In genomic region chr12:65333649-65334048, GRCh38 we compare ENCODE assay signal across 30 cellular contexts. TPM values are rescaled to one million over a fixed set of nuclear protein-coding genes. Genes with fewer than 3 reads are reported as not detected.
"Had no signal": no experiment of that assay in that cellular context is flagged by ENCODE, and none has a peak within 500 bp of the region (broad histone marks: within the 10 kb centered on the region; RNA-seq: fewer than 3 reads in every experiment).

No MANE protein-coding gene starts in this region.

- ATAC-seq: activated CD4-positive, alpha-beta T cell treated with anti-CD3 and anti-CD28 coated beads for 36 hours; activated CD8-positive, alpha-beta memory T cell treated with anti-CD3 and anti-CD28 coated beads, Interleukin-2, amount 10 ng/mL, durations not matched to agents 7 days and 5 days; activated CD8-positive, alpha-beta T cell treated with anti-CD3 and anti-CD28 coated beads, Interleukin-2, amount 10 ng/mL, durations not matched to agents 7 days and 5 days; effector memory CD8-positive, alpha-beta T cell; gastroesophageal sphincter had no signal

- DNase-seq: activated CD4-positive, alpha-beta memory T cell treated with anti-CD3 and anti-CD28 coated beads for 36 hours; activated CD4-positive, alpha-beta T cell treated with anti-CD3 and anti-CD28 coated beads for 36 hours; activated CD4-positive, alpha-beta T cell treated with anti-CD3 and anti-CD28 coated beads, Interleukin-2, amount 10 ng/mL, durations not matched to agents 24 days and 14 days; activated CD4-positive, CD25-positive, alpha-beta regulatory T cell; activated CD4-positive, CD25-positive, alpha-beta regulatory T cell treated with anti-CD3 and anti-CD28 coated beads, Interleukin-2, amount 50 U/mL, for 72 hours; activated CD8-positive, alpha-beta memory T cell treated with anti-CD3 and anti-CD28 coated beads, Interleukin-2, amount 10 ng/mL, durations not matched to agents 7 days and 5 days; activated CD8-positive, alpha-beta memory T cell treated with anti-CD3 and anti-CD28 coated beads, Interleukin-2, amount 50 U/mL, for 4 hours; activated CD8-positive, alpha-beta T cell treated with anti-CD3 and anti-CD28 coated beads, Interleukin-2, amount 10 ng/mL, durations not matched to agents 7 days and 5 days; activated effector memory CD4-positive, alpha-beta T cell treated with anti-CD3 and anti-CD28 coated beads, Interleukin-2, amount 50 U/mL, for 16 hours; activated naive CD4-positive, alpha-beta T cell; activated naive CD4-positive, alpha-beta T cell treated with anti-CD3 and anti-CD28 coated beads, Interleukin-2, amount 10 ng/mL, durations not matched to agents 7 days and 5 days; activated T-cell treated with anti-CD3 and anti-CD28 coated beads, Interleukin-2, amount 50 U/mL, for 1 hour; activated T-cell treated with anti-CD3 and anti-CD28 coated beads, Interleukin-2, amount 50 U/mL, for 48 hours; amniotic stem cell; anterior cingulate cortex; brain microvascular endothelial cell; cortex of kidney; dermis blood vessel endothelial cell; effector CD4-positive, alpha-beta T cell; effector memory CD8-positive, alpha-beta T cell; erythroblast; foreskin melanocyte; T-helper 2 cell had no signal

- H3K4me1 Mint-ChIP-seq: activated CD4-positive, alpha-beta T cell treated with anti-CD3 and anti-CD28 coated beads for 36 hours; activated CD4-positive, alpha-beta T cell treated with anti-CD3 and anti-CD28 coated beads, Interleukin-2, amount 10 ng/mL, durations not matched to agents 24 days and 14 days; activated CD8-positive, alpha-beta memory T cell treated with anti-CD3 and anti-CD28 coated beads, Interleukin-2, amount 10 ng/mL, durations not matched to agents 7 days and 5 days; activated naive CD4-positive, alpha-beta T cell treated with anti-CD3 and anti-CD28 coated beads, Interleukin-2, amount 10 ng/mL, durations not matched to agents 7 days and 5 days; central memory CD8-positive, alpha-beta T cell had no signal

- H3K9me3 ChIP-seq: esophagus muscularis mucosa, gastroesophageal sphincter had no signal

- H3K27me3 ChIP-seq: brain microvascular endothelial cell, esophagus muscularis mucosa, gastroesophageal sphincter had no signal

- H3K36me3 ChIP-seq: brain microvascular endothelial cell had no signal

- H3K4me3 ChIP-seq: esophagus muscularis mucosa, gastroesophageal sphincter had no signal

- H3K9me3 Mint-ChIP-seq: activated CD4-positive, alpha-beta memory T cell treated with anti-CD3 and anti-CD28 coated beads for 36 hours; activated CD4-positive, alpha-beta T cell treated with anti-CD3 and anti-CD28 coated beads, Interleukin-2, amount 10 ng/mL, durations not matched to agents 24 days and 14 days; activated naive CD4-positive, alpha-beta T cell treated with anti-CD3 and anti-CD28 coated beads, Interleukin-2, amount 10 ng/mL, durations not matched to agents 7 days and 5 days; activated T-helper 1 cell treated with anti-CD3 and anti-CD28 coated beads, Interleukin-12 subunit alpha, Interleukin-12 subunit beta, Interleukin-2, Interleukin-4 antibody, amounts not matched to agents 30 ng/mL and 10 ng/mL and 1 ng/mL, durations not matched to agents 14 hours and 24 hours and 36 hours; activated T-helper 2 cell treated with anti-CD3 and anti-CD28 coated beads, Interferon-gamma antibody, Interleukin-2, Interleukin-4, amounts not matched to agents 10 μg/mL and 5 μg/mL and 100 μg/mL, durations not matched to agents 14 hours and 24 hours and 36 hours; central memory CD8-positive, alpha-beta T cell; effector memory CD8-positive, alpha-beta T cell had no signal

- H3K27ac Mint-ChIP-seq: activated CD4-positive, alpha-beta memory T cell treated with anti-CD3 and anti-CD28 coated beads for 36 hours; activated CD4-positive, alpha-beta T cell treated with anti-CD3 and anti-CD28 coated beads for 36 hours; activated CD4-positive, alpha-beta T cell treated with anti-CD3 and anti-CD28 coated beads, Interleukin-2, amount 10 ng/mL, durations not matched to agents 24 days and 14 days; activated CD8-positive, alpha-beta memory T cell treated with anti-CD3 and anti-CD28 coated beads, Interleukin-2, amount 10 ng/mL, durations not matched to agents 7 days and 5 days; activated CD8-positive, alpha-beta T cell treated with anti-CD3 and anti-CD28 coated beads, Interleukin-2, amount 10 ng/mL, durations not matched to agents 7 days and 5 days; activated naive CD4-positive, alpha-beta T cell treated with anti-CD3 and anti-CD28 coated beads, Interleukin-2, amount 10 ng/mL, durations not matched to agents 7 days and 5 days; activated naive CD8-positive, alpha-beta T cell; activated T-helper 1 cell treated with anti-CD3 and anti-CD28 coated beads, Interleukin-12 subunit alpha, Interleukin-12 subunit beta, Interleukin-2, Interleukin-4 antibody, amounts not matched to agents 30 ng/mL and 10 ng/mL and 1 ng/mL, durations not matched to agents 14 hours and 24 hours and 36 hours; activated T-helper 2 cell treated with anti-CD3 and anti-CD28 coated beads, Interferon-gamma antibody, Interleukin-2, Interleukin-4, amounts not matched to agents 10 μg/mL and 5 μg/mL and 100 μg/mL, durations not matched to agents 14 hours and 24 hours and 36 hours; effector memory CD8-positive, alpha-beta T cell had no signal

- H3K27ac ChIP-seq: esophagus muscularis mucosa, gastroesophageal sphincter had no signal

- H3K4me3 Mint-ChIP-seq: activated CD4-positive, alpha-beta memory T cell treated with anti-CD3 and anti-CD28 coated beads for 36 hours; activated CD4-positive, alpha-beta T cell treated with anti-CD3 and anti-CD28 coated beads for 36 hours; activated CD4-positive, alpha-beta T cell treated with anti-CD3 and anti-CD28 coated beads, Interleukin-2, amount 10 ng/mL, durations not matched to agents 24 days and 14 days; activated CD8-positive, alpha-beta memory T cell treated with anti-CD3 and anti-CD28 coated beads, Interleukin-2, amount 10 ng/mL, durations not matched to agents 7 days and 5 days; activated CD8-positive, alpha-beta T cell treated with anti-CD3 and anti-CD28 coated beads, Interleukin-2, amount 10 ng/mL, durations not matched to agents 7 days and 5 days; activated naive CD4-positive, alpha-beta T cell treated with anti-CD3 and anti-CD28 coated beads, Interleukin-2, amount 10 ng/mL, durations not matched to agents 7 days and 5 days; activated naive CD8-positive, alpha-beta T cell; activated T-helper 1 cell treated with anti-CD3 and anti-CD28 coated beads, Interleukin-12 subunit alpha, Interleukin-12 subunit beta, Interleukin-2, Interleukin-4 antibody, amounts not matched to agents 30 ng/mL and 10 ng/mL and 1 ng/mL, durations not matched to agents 14 hours and 24 hours and 36 hours; central memory CD8-positive, alpha-beta T cell; effector memory CD8-positive, alpha-beta T cell had no signal

- H3K36me3 Mint-ChIP-seq: activated CD4-positive, alpha-beta memory T cell treated with anti-CD3 and anti-CD28 coated beads for 36 hours; activated CD8-positive, alpha-beta memory T cell treated with anti-CD3 and anti-CD28 coated beads, Interleukin-2, amount 10 ng/mL, durations not matched to agents 7 days and 5 days; activated naive CD4-positive, alpha-beta T cell treated with anti-CD3 and anti-CD28 coated beads, Interleukin-2, amount 10 ng/mL, durations not matched to agents 7 days and 5 days; activated naive CD8-positive, alpha-beta T cell had no signal

RNA-seq across cellular contexts. Expression of gene MSRB3, which starts 55.2 kb away (rescaled TPM):
- total RNA-seq: activated CD4-positive, alpha-beta memory T cell treated with anti-CD3 and anti-CD28 coated beads for 36 hours; activated CD4-positive, alpha-beta T cell treated with anti-CD3 and anti-CD28 coated beads, Interleukin-2, amount 10 ng/mL, durations not matched to agents 24 days and 14 days; activated CD8-positive, alpha-beta memory T cell treated with anti-CD3 and anti-CD28 coated beads for 36 hours; activated CD8-positive, alpha-beta memory T cell treated with anti-CD3 and anti-CD28 coated beads, Interleukin-2, amount 10 ng/mL, durations not matched to agents 7 days and 5 days; activated CD8-positive, alpha-beta T cell treated with anti-CD3 and anti-CD28 coated beads, Interleukin-2, amount 10 ng/mL, durations not matched to agents 7 days and 5 days; activated T-helper 1 cell treated with anti-CD3 and anti-CD28 coated beads, Interleukin-12 subunit alpha, Interleukin-12 subunit beta, Interleukin-2, Interleukin-4 antibody, amounts not matched to agents 30 ng/mL and 10 ng/mL and 1 ng/mL, durations not matched to agents 14 hours and 24 hours and 36 hours had no signal
